ENCODE assay signal across 15 cellular contexts in the genomic region with DNA sequence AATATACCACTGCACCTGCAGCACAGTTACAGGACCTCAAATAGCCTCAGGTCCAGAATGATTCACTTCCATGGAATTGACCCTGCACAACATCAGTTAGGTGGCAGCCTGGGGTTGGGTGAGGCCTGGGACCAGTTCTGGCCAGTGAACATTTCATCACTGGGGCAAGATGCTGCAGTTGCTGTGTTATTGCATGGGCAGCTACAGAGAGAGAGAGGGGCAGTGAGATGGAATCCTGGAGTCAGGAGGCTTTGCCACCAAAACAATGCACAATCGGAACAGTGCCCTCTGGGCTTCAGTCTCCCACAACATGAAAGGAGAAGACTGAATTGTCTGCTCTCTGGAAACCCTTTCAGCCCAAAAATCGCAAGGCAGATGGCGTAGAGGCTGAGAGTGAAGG. TPM values are rescaled to one million over a fixed set of nuclear protein-coding genes. Genes with fewer than 3 reads are reported as not detected.
A peak's percentile ranks its signal among the peaks of the same experiment; 100 is the strongest.
DNase-seq lines count a peak whose midpoint lies in the region; ATAC-seq, FAIRE-seq and TF ChIP-seq lines count a peak whose summit lies in the region.
"Had no signal": no experiment of that assay in that cellular context is flagged by ENCODE, and none has a peak within 500 bp of the region (broad histone marks: within the 10 kb centered on the region; RNA-seq: fewer than 3 reads in every experiment).

No MANE protein-coding gene starts in this region.

- H3K27me3 Mint-ChIP-seq in activated naive CD4-positive, alpha-beta T cell treated with anti-CD3 and anti-CD28 coated beads, Interleukin-2, amount 10 ng/mL, durations not matched to agents 7 days and 5 days = peaks cover 12% of the 10 kb centered on the region
- H3K27me3 Mint-ChIP-seq: central memory CD8-positive, alpha-beta T cell had no signal

- H3F3A ChIP-seq in PC-3 (ENCODE audit: low read length, unreplicated experiment) = peaks cover 15% of the 10 kb centered on the region

- H3K79me2 ChIP-seq in PC-3 (ENCODE audit: low read length) (no peaks in the 10 kb centered on the region), endothelial cell of umbilical vein (ENCODE audit: control insufficient read depth, insufficient read depth, low read length) (no peaks in the 10 kb centered on the region)

- H3K9ac ChIP-seq in PC-3 (ENCODE audit: low read length) (no peak overlapping the region; the same call in 1 of the 2 replicates), endothelial cell of umbilical vein (replicated peaks; ENCODE audit: extremely low read depth, insufficient read depth, low read length) (no peak overlapping the region)

- no peak overlapping the region for H3K27ac Mint-ChIP-seq in activated naive CD4-positive, alpha-beta T cell treated with anti-CD3 and anti-CD28 coated beads, Interleukin-2, amount 10 ng/mL, durations not matched to agents 7 days and 5 days
- H3K27ac Mint-ChIP-seq: activated CD4-positive, alpha-beta memory T cell treated with anti-CD3 and anti-CD28 coated beads for 36 hours; activated naive CD8-positive, alpha-beta T cell treated with anti-CD3 and anti-CD28 coated beads, Interleukin-2, amount 50 U/mL, for 24 hours; activated T-cell treated with anti-CD3 and anti-CD28 coated beads, Interleukin-2, amount 50 U/mL, for 72 hours; progenitor cell of endocrine pancreas had no signal

- BruUV-seq in PC-3 (replicated peaks; lab: Mats Ljungman, UMichigan) (no TSS peak), endothelial cell of umbilical vein (replicated peaks; lab: Mats Ljungman, UMichigan) (no TSS peak)

- H3K27me3 ChIP-seq in PC-3 (ENCODE audit: low read length) = no peaks in the 10 kb centered on the region
- H3K27me3 ChIP-seq in endothelial cell of umbilical vein (ENCODE audit: control insufficient read depth in 2 of 2, insufficient read depth in 2 of 2, low read length in 2 of 2) = no peaks in the 10 kb centered on the region

- H3K36me3 ChIP-seq in PC-3 (ENCODE audit: low read depth, low read length) = peaks cover 6% of the 10 kb centered on the region; the same call in 1 of the 2 replicates
- H3K36me3 ChIP-seq in endothelial cell of umbilical vein (ENCODE audit: control insufficient read depth in 2 of 2, extremely low read depth in 1 of 2, insufficient read depth in 2 of 2, low read length in 2 of 2) = no peaks in the 10 kb centered on the region

- H4K20me1 ChIP-seq in PC-3 (ENCODE audit: low read length) (no peaks in the 10 kb centered on the region), endothelial cell of umbilical vein (replicated peaks; ENCODE audit: control insufficient read depth, extremely low read depth, insufficient read depth, low read length) (no peaks in the 10 kb centered on the region)

- POLR2A ChIA-PET in PC-3 (lab: Charles Lee; ENCODE audit: unreplicated experiment) (interaction anchor here (0.6 to 0.8 kb wide), 4 partner anchors 62 to 610 kb away, joined by 3 to 6 read pairs (median 3); no protein-coding TSS in a partner anchor), endothelial cell of umbilical vein (lab: Charles Lee) (no interaction called here)

- CTCF ChIA-PET in PC-3 (lab: Charles Lee) (interaction anchor here (0.7 to 1.2 kb wide), 4 partner anchors 8 to 114 kb away, joined by 3 to 4 read pairs (median 3); no protein-coding TSS in a partner anchor), endothelial cell of umbilical vein (lab: Charles Lee) (interaction anchor here (0.9 to 2.0 kb wide), 11 partner anchors 8 to 280 kb away, joined by 3 to 9 read pairs (median 3); no protein-coding TSS in a partner anchor)
- CTCF ChIA-PET in activated naive CD4-positive, alpha-beta T cell treated with anti-CD3 and anti-CD28 coated beads, Interleukin-2, amount 10 ng/mL, durations not matched to agents 7 days and 5 days (lab: Charles Lee) = interaction anchor here (0.6 kb wide), 1 partner anchor 51 kb away, joined by 3 read pairs; no protein-coding TSS in a partner anchor

- H2AFZ ChIP-seq in PC-3 (ENCODE audit: low read length) (no peak overlapping the region), endothelial cell of umbilical vein (ENCODE audit: low read depth, low read length) (no peak overlapping the region)

- H3K4me3 ChIP-seq in PC-3 (ENCODE audit: low read length) (no peak overlapping the region), endothelial cell of umbilical vein (replicated peaks in 1 of 3; ENCODE audit: insufficient read depth in 1 of 3, low read depth in 1 of 3, low read length in 3 of 3) (no peak overlapping the region)
- H3K4me3 ChIP-seq: SK-N-MC had no signal

- no peaks in the 10 kb centered on the region for H3K9me3 Mint-ChIP-seq in activated naive CD4-positive, alpha-beta T cell treated with anti-CD3 and anti-CD28 coated beads, Interleukin-2, amount 10 ng/mL, durations not matched to agents 7 days and 5 days
- H3K9me3 Mint-ChIP-seq: activated CD4-positive, alpha-beta memory T cell treated with anti-CD3 and anti-CD28 coated beads for 36 hours; activated naive CD8-positive, alpha-beta T cell treated with anti-CD3 and anti-CD28 coated beads, Interleukin-2, amount 50 U/mL, for 24 hours; activated T-cell treated with anti-CD3 and anti-CD28 coated beads, Interleukin-2, amount 50 U/mL, for 72 hours; central memory CD8-positive, alpha-beta T cell had no signal

- ATAC-seq in PC-3 (peak; percentile 88), HG02970 (IDR thresholded peaks at IDR 0.05; ENCODE audit: low FRiP score, unreplicated experiment) (no peak), GM18498 (IDR thresholded peaks at IDR 0.05; ENCODE audit: unreplicated experiment) (no peak)
- ATAC-seq: activated naive CD8-positive, alpha-beta T cell treated with anti-CD3 and anti-CD28 coated beads, Interleukin-2, amount 50 U/mL, for 24 hours; activated T-cell treated with anti-CD3 and anti-CD28 coated beads, Interleukin-2, amount 50 U/mL, for 72 hours; left cardiac atrium had no signal

- DNase-seq in Caki2 (ENCODE audit: low read depth) (peak; percentile 44), PC-3 (peak; percentile 100), endothelial cell of umbilical vein (ENCODE audit: low read depth, low spot score) (no peak), midbrain (lab: John Stamatoyannopoulos, UW) (peak; percentile 42), GM19239 (ENCODE audit: insufficient read length, low spot score) (no peak)
- no peak for DNase-seq in activated naive CD4-positive, alpha-beta T cell treated with anti-CD3 and anti-CD28 coated beads, Interleukin-2, amount 10 ng/mL, durations not matched to agents 7 days and 5 days
- DNase-seq: activated CD4-positive, alpha-beta memory T cell treated with anti-CD3 and anti-CD28 coated beads for 36 hours; activated naive CD8-positive, alpha-beta T cell treated with anti-CD3 and anti-CD28 coated beads, Interleukin-2, amount 50 U/mL, for 24 hours; activated T-cell treated with anti-CD3 and anti-CD28 coated beads, Interleukin-2, amount 50 U/mL, for 72 hours; left cardiac atrium had no signal

- H3K4me3 Mint-ChIP-seq in activated naive CD4-positive, alpha-beta T cell treated with anti-CD3 and anti-CD28 coated beads, Interleukin-2, amount 10 ng/mL, durations not matched to agents 7 days and 5 days = no peak overlapping the region
- H3K4me3 Mint-ChIP-seq: activated CD4-positive, alpha-beta memory T cell treated with anti-CD3 and anti-CD28 coated beads for 36 hours; activated naive CD8-positive, alpha-beta T cell treated with anti-CD3 and anti-CD28 coated beads, Interleukin-2, amount 50 U/mL, for 24 hours; activated T-cell treated with anti-CD3 and anti-CD28 coated beads, Interleukin-2, amount 50 U/mL, for 72 hours; central memory CD8-positive, alpha-beta T cell had no signal

- H3K4me1 ChIP-seq in PC-3 (ENCODE audit: insufficient read depth, low read length) = peaks cover 54% of the 10 kb centered on the region
- H3K4me1 ChIP-seq in endothelial cell of umbilical vein (ENCODE audit: control insufficient read depth, extremely low read depth, insufficient read depth, low read length) = peaks cover 7% of the 10 kb centered on the region

- TF ChIP-seq CTCF in PC-3 (conservative IDR thresholded peaks at IDR 0.05; ENCODE audit: low read depth, low read length) (peak; percentile 28), endothelial cell of umbilical vein (IDR thresholded peaks at IDR 0.05; ENCODE audit: extremely low read depth in 1 of 2, insufficient read depth in 1 of 2, low read depth in 1 of 2, low read length in 2 of 2) (no peak)

- H3K4me2 ChIP-seq in PC-3 (ENCODE audit: low read length) = peak overlapping the region; percentile 48
- no peak overlapping the region for H3K4me2 ChIP-seq in endothelial cell of umbilical vein (ENCODE audit: insufficient read depth, low read length)

- in situ Hi-C loops in Caki2 (cut with HindIII; ENCODE audit: low pct_unique_long_range_greater_than_20kb, low sequenced_read_pairs) = no loop called here

- H3K9me3 ChIP-seq in PC-3 (ENCODE audit: low read length) (no peaks in the 10 kb centered on the region), endothelial cell of umbilical vein (replicated peaks; ENCODE audit: control insufficient read depth, insufficient read depth, low read length) (no peaks in the 10 kb centered on the region)

- FAIRE-seq in endothelial cell of umbilical vein (lab: Jason Lieb, UNC) (no peak), GM19239 (lab: Jason Lieb, UNC) (no peak)

- dilution Hi-C loops in endothelial cell of umbilical vein (cut with MboI; ENCODE audit: extremely low pct_ligation_motif_present, low sequenced_read_pairs) = no loop called here

- H3K27ac ChIP-seq in PC-3 (ENCODE audit: low read length) = peak overlapping the region; percentile 52
- H3K27ac ChIP-seq in endothelial cell of umbilical vein (ENCODE audit: insufficient read depth, low read depth, low read length) = no peak overlapping the region
- H3K27ac ChIP-seq: SK-N-MC had no signal

- H3K36me3 Mint-ChIP-seq in activated naive CD4-positive, alpha-beta T cell treated with anti-CD3 and anti-CD28 coated beads, Interleukin-2, amount 10 ng/mL, durations not matched to agents 7 days and 5 days = no peaks in the 10 kb centered on the region
- H3K36me3 Mint-ChIP-seq: activated CD4-positive, alpha-beta memory T cell treated with anti-CD3 and anti-CD28 coated beads for 36 hours had no signal

- H3K9me2 ChIP-seq in PC-3 (replicated peaks; ENCODE audit: low read length) = no peaks in the 10 kb centered on the region

- no peaks in the 10 kb centered on the region for H3K4me1 Mint-ChIP-seq in activated naive CD4-positive, alpha-beta T cell treated with anti-CD3 and anti-CD28 coated beads, Interleukin-2, amount 10 ng/mL, durations not matched to agents 7 days and 5 days
- H3K4me1 Mint-ChIP-seq: activated naive CD8-positive, alpha-beta T cell treated with anti-CD3 and anti-CD28 coated beads, Interleukin-2, amount 50 U/mL, for 24 hours; central memory CD8-positive, alpha-beta T cell had no signal

- no peak for TF ChIP-seq POLR2A in endothelial cell of umbilical vein (IDR thresholded peaks at IDR 0.05; ENCODE audit: low read depth, low read length)

- no peaks in the 10 kb centered on the region for H3K9me1 ChIP-seq in endothelial cell of umbilical vein (replicated peaks; ENCODE audit: control insufficient read depth, extremely low read depth, insufficient read depth, low read length)

- intact Hi-C loops in PC-3 (cut with micrococcal nuclease) (loop anchor here (1.0 kb wide), 1 partner anchor 9 kb away; no protein-coding TSS in a partner anchor), endothelial cell of umbilical vein (cut with micrococcal nuclease) (no loop called here)

RNA-seq across cellular contexts. Expression of a gene that starts 51.8 kb away (rescaled TPM):
- 2.4 and 5.1 TPM in 2 replicates for total RNA-seq in Caki2 (2014; rRNA removed; shearing (Covaris generic); ENCODE audit: low replicate concordance)
- total RNA-seq in PC-3 (2014; rRNA removed) = 32.0 and 40.0 TPM in 2 replicates
- total RNA-seq in endothelial cell of umbilical vein = 3.3 and 4.3 TPM in 2 replicates
- 0.81 and 0.91 TPM in 2 replicates for polyA plus RNA-seq in endothelial cell of umbilical vein
- 0.80 and 0.86 TPM in 2 replicates for polyA plus RNA-seq in endothelial cell of umbilical vein (2011; cell fraction: cytosol; rRNA removed)
- 3.6 and 4.3 TPM in 2 replicates for polyA plus RNA-seq in endothelial cell of umbilical vein (2011; cell fraction: nucleus; rRNA removed)
- polyA plus RNA-seq in endothelial cell of umbilical vein (2012) = 0.38 and 0.75 TPM in 2 replicates
- polyA minus RNA-seq in endothelial cell of umbilical vein = 2.9 and 3.1 TPM in 2 replicates
- polyA minus RNA-seq in endothelial cell of umbilical vein (2011; cell fraction: cytosol; rRNA and poly(A)+ RNA removed) = 1.5 TPM
- polyA minus RNA-seq in endothelial cell of umbilical vein (2011; cell fraction: nucleus; rRNA and poly(A)+ RNA removed) = 2.5 and 4.5 TPM in 2 replicates
- total RNA-seq: activated CD4-positive, alpha-beta memory T cell treated with anti-CD3 and anti-CD28 coated beads for 36 hours had no signal

Comparison
In these comparisons a context has a peak if more than half of its experiments do, and no peak if none do; other contexts are left out.
1. DNase-seq: peak in Caki2 (single experiment), PC-3 (single experiment) and midbrain (single experiment); none in endothelial cell of umbilical vein (single experiment), activated naive CD4-positive, alpha-beta T cell treated with anti-CD3 and anti-CD28 coated beads, Interleukin-2, amount 10 ng/mL, durations not matched to agents 7 days and 5 days (single experiment) and GM19239 (single experiment).